In the genomic region with DNA sequence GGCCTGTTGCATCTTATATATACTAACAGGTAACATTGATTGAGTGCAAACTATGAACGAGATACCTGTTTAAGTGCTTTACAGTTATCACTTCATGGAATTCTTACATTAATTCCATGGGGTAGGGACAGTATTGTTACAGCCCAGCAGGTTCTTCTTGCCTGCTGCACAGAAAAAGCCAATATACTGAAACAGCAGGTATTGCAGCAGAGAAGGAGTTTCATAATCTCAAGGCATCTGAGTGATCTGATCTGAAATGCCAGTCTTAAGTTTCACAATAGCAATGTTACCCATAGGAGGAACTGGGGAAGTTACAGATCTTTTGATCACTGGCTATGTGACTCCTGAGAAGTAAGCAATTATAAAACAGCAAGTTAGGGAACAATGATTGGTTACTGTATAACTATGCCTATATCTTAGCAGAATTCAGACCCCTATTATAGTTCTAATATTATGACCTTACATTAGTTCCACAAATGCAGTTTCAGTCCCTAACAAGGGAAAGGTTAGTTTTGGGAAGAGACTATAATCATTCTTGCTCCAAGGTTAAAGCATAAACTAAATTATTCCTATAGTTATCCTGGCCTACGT, we compare ENCODE assay signal across 22 cellular contexts.
"Had no signal": no experiment of that assay in that cellular context is flagged by ENCODE, and none has a peak within 500 bp of the region (broad histone marks: within the 10 kb centered on the region; RNA-seq: fewer than 3 reads in every experiment).

No MANE protein-coding gene starts in this region.

- H3K4me1 Mint-ChIP-seq: naive B cell, nephron had no signal

- H3K4me3 ChIP-seq: gastrocnemius medialis, heart right ventricle, pancreas, smooth muscle cell, suprapubic skin, thyroid gland had no signal

- H3K36me3 ChIP-seq: gastrocnemius medialis, heart right ventricle, pancreas, suprapubic skin, thyroid gland had no signal

- FAIRE-seq: endometrium, islet of Langerhans, pancreas, urothelium cell line had no signal

- H3K36me3 Mint-ChIP-seq: naive B cell, type B pancreatic cell had no signal

- ATAC-seq: esophagus mucosa; gastrocnemius medialis; heart right ventricle; pancreas; right cardiac atrium; stimulated activated naive CD8-positive, alpha-beta T cell treated with anti-CD3 and anti-CD28 coated beads, Interleukin-15, Interleukin-2, amounts not matched to agents 100 U/mL and 50 U/mL, for 24 hours had no signal

- DNase-seq: effector memory CD4-positive, alpha-beta T cell; gastrocnemius medialis; heart right ventricle; hypothalamus; kidney glomerular epithelial cell; mesendoderm; naive B cell; occipital lobe; pancreas; right cardiac atrium; stimulated activated CD4-positive, alpha-beta T cell treated with anti-CD3 and anti-CD28 coated beads, Interleukin-2, amount 100 ng/mL, for 48 hours; stimulated activated naive CD8-positive, alpha-beta T cell treated with anti-CD3 and anti-CD28 coated beads, Interleukin-15, Interleukin-2, amounts not matched to agents 100 U/mL and 50 U/mL, for 24 hours; thyroid gland had no signal

- H3K4me1 ChIP-seq: gastrocnemius medialis, heart right ventricle, pancreas, thyroid gland had no signal

- H3K27ac ChIP-seq: gastrocnemius medialis, heart right ventricle, pancreas, suprapubic skin, thyroid gland had no signal

- H3K9me3 ChIP-seq: pancreas, thyroid gland had no signal

- H3K4me3 Mint-ChIP-seq: naive B cell, nephron, type B pancreatic cell had no signal

- H3K27ac Mint-ChIP-seq: naive B cell, nephron, progenitor cell of endocrine pancreas, type B pancreatic cell had no signal

- H3K27me3 ChIP-seq: gastrocnemius medialis, heart right ventricle, pancreas, suprapubic skin, thyroid gland had no signal

- H3K4me2 ChIP-seq: smooth muscle cell had no signal
